8 cellular contexts compared by ENCODE assay signal in the genomic region with DNA sequence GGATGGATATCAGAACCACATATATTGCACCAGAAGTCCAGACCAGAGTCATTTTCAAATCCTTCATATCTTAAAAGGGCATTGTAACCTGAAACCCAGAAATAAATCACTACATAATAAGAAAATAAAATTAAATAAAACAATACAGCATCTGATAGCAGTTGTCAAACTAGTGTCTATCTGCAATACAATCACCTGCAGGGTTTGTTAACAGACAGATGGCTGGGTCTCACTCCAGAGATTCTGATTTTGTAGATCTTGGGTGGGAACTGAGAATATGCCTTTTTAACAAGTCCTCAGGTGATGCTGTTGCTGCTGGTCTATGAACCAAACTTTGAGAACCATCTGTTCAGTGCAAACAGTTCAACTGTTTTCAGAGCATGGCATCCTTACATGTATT.
"Had no signal": no experiment of that assay in that cellular context is flagged by ENCODE, and none has a peak within 500 bp of the region (broad histone marks: within the 10 kb centered on the region; RNA-seq: fewer than 3 reads in every experiment).

No MANE protein-coding gene starts in this region.

- DNase-seq: H7, HFFc6, IMR-90 had no signal

- FAIRE-seq: H1, HTR-8/SVneo, K562 had no signal

- ATAC-seq: GM23338, HCT116, K562 had no signal
